In the genomic region with DNA sequence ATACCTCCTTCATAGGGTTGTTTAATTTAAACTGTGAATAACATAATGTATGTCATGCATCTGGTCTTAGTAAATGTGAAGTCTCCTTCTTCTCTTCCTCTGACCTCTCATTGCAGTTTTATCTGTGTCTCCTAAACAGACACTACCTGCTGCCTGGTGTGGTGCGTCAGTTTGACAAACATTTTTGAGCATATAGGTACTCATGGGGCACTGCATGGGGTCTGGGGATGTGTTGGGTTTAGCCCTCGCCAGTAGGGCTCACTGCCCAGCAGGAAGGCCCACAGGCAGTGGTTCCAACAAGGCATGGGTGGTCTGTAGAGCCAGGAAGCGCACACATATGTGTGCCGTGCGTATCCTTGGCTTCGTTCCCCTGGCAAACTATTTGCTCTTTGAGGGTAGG, we compare ENCODE assay signal across 1 cellular context.
TF ChIP-seq lines count a peak whose summit lies in the region.

No MANE protein-coding gene starts in this region.

TF ChIP-seq in HepG2, 621 proteins besides CTCF, POLR2A, EP300 and RAD21:
- TF ChIP-seq ZBTB7A (CRISPR knock-in tag; IDR thresholded peaks at IDR 0.05): peak; percentile 24; the same call in 1 of the 2 replicates
- TF ChIP-seq EZH2 (conservative IDR thresholded peaks at IDR 0.05; ENCODE audit: low read depth, low read length): peak; percentile 33; the same call in 1 of the 2 replicates
- no peak for TF ChIP-seq ZMAT5 (CRISPR knock-in tag; IDR thresholded peaks at IDR 0.05; ENCODE audit: borderline replicate concordance, low read depth)
- TF ChIP-seq, protein P1, sequence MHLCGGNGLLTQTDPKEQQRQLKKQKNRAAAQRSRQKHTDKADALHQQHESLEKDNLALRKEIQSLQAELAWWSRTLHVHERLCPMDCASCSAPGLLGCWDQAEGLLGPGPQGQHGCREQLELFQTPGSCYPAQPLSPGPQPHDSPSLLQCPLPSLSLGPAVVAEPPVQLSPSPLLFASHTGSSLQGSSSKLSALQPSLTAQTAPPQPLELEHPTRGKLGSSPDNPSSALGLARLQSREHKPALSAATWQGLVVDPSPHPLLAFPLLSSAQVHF (CRISPR knock-in tag; IDR thresholded peaks at IDR 0.05): 0 out of 2 replicates have a peak, but pooled peaks have one; percentile 12
- TF ChIP-seq ZNF138 (CRISPR knock-in tag; IDR thresholded peaks at IDR 0.05; ENCODE audit: low read depth): no peak
- TF ChIP-seq NFE2L1 (CRISPR knock-in tag; IDR thresholded peaks at IDR 0.05; ENCODE audit: borderline replicate concordance): no peak
